In the genomic region with DNA sequence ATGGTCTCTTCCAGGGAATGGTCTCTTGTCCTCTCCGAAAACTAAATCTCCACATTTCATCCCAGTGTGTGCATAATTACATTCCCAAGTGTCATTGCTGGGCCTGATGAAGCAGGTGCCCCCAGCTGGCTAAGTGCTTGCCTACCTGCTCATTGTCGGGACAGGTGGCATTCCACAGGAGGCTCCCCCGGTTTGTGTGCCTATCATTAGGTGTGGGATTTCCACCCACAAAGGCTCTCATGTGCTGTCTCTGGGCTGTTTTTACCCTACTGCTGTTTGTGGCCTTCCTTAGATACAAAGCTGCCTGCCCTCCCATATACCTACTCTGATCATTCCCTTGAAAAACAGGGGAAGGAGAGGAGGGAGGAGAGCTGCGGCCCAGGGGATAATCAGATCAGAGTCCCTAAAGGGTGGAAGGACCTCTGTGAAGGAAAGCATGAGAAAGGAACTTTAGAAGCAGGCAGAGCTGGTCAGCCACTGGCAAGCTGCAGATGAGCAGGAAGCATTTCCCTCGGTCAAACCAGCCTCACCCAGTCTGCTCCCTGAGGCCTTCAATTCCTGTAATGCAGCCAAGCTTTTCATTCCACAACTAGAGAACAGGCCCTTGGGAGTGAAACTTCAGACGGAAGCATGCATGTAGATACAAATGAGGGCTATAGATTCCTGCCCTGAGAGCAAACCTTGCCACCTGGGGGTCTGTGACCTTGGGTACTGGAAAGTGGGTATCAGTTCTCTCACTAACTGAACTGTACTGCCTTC, we compare ENCODE assay signal across 8 cellular contexts.
DNase-seq lines count a peak whose midpoint lies in the region; ATAC-seq and TF ChIP-seq lines count a peak whose summit lies in the region.

No MANE protein-coding gene starts in this region.

- DNase-seq in DMS53 (lab: John Stamatoyannopoulos, UW) (peak; percentile 4), DMS53 treated with DMSO at 0.1 percent for 48 hours (lab: John Stamatoyannopoulos, UW; ENCODE audit: unreplicated experiment) (no peak), chondrocyte (ENCODE audit: low spot score) (no peak), left kidney (ENCODE audit: low read depth, low spot score) (peak; percentile 90), type B pancreatic cell (ENCODE audit: extremely low spot score, unreplicated experiment) (no peak)
- DNase-seq in activated CD4-positive, alpha-beta T cell treated with anti-CD3 and anti-CD28 coated beads for 4 hours, result no peak

- ATAC-seq in HG03097 (IDR thresholded peaks at IDR 0.05; ENCODE audit: low FRiP score, unreplicated experiment) (no peak), GM21360 (IDR thresholded peaks at IDR 0.05; ENCODE audit: unreplicated experiment) (no peak)

- H3K27me3 Mint-ChIP-seq in chondrocyte (ENCODE audit: low read depth), result no peaks in the 10 kb centered on the region
- peaks cover 19% of the 10 kb centered on the region for H3K27me3 Mint-ChIP-seq in type B pancreatic cell

- H3K4me3 Mint-ChIP-seq in chondrocyte (ENCODE audit: unreplicated experiment), result no peak overlapping the region
- no peak overlapping the region for H3K4me3 Mint-ChIP-seq in type B pancreatic cell

- H3K9me3 Mint-ChIP-seq in chondrocyte (ENCODE audit: low read depth), result no peaks in the 10 kb centered on the region
- H3K9me3 Mint-ChIP-seq in type B pancreatic cell, result no peaks in the 10 kb centered on the region

- no peaks in the 10 kb centered on the region for H3K36me3 Mint-ChIP-seq in chondrocyte (ENCODE audit: low read depth)
- no peaks in the 10 kb centered on the region for H3K36me3 Mint-ChIP-seq in type B pancreatic cell

- peaks cover 53% of the 10 kb centered on the region for H3K4me1 Mint-ChIP-seq in chondrocyte (ENCODE audit: low read depth)
- peaks cover 35% of the 10 kb centered on the region for H3K4me1 Mint-ChIP-seq in type B pancreatic cell (ENCODE audit: unreplicated experiment)

- peak overlapping the region; percentile 86 for H3K27ac Mint-ChIP-seq in chondrocyte (ENCODE audit: unreplicated experiment)
- peak overlapping the region; percentile 54 for H3K27ac Mint-ChIP-seq in type B pancreatic cell

- TF ChIP-seq CTCF in chondrocyte (IDR thresholded peaks at IDR 0.05), result no peak
- TF ChIP-seq CTCF in type B pancreatic cell (conservative IDR thresholded peaks at IDR 0.05), result no peak

Comparison
In these comparisons a context has a peak if more than half of its experiments do, and no peak if none do; other contexts are left out.
1. DNase-seq: peak in DMS53 (single experiment) and left kidney (single experiment); none in DMS53 treated with DMSO at 0.1 percent for 48 hours (single experiment), chondrocyte (single experiment), type B pancreatic cell (single experiment) and activated CD4-positive, alpha-beta T cell treated with anti-CD3 and anti-CD28 coated beads for 4 hours (0 of 2).